ENCODE assay signal across 18 cellular contexts in genomic region chr21:16476056-16476850, GRCh38.
DNase-seq lines count a peak whose midpoint lies in the region; ATAC-seq and TF ChIP-seq lines count a peak whose summit lies in the region.
"Had no signal": no experiment of that assay in that cellular context is flagged by ENCODE, and none has a peak within 500 bp of the region (broad histone marks: within the 10 kb centered on the region; RNA-seq: fewer than 3 reads in every experiment).

No MANE protein-coding gene starts in this region.

- peak overlapping the region; percentile 37 for H3K4me2 ChIP-seq in skeletal muscle satellite cell (ENCODE audit: low read length)

- H3K9me3 Mint-ChIP-seq in natural killer cell treated with Interleukin-12 subunit alpha and Interleukin-12 subunit beta and Interleukin-15 and Interleukin-18, amount 100 ng/mL, for 72 hours = peaks cover 11% of the 10 kb centered on the region

- H3K4me3 Mint-ChIP-seq in natural killer cell treated with Interleukin-12 subunit alpha and Interleukin-12 subunit beta and Interleukin-15 and Interleukin-18, amount 100 ng/mL, for 72 hours = no peak overlapping the region
- H3K4me3 Mint-ChIP-seq: activated CD8-positive, alpha-beta memory T cell treated with anti-CD3 and anti-CD28 coated beads, Interleukin-2, amount 10 ng/mL, durations not matched to agents 7 days and 5 days; CD8-positive, alpha-beta T cell; IgD-negative memory B cell had no signal

- H3K36me3 ChIP-seq in skeletal muscle satellite cell (ENCODE audit: insufficient read depth, low read length) = no peaks in the 10 kb centered on the region
- no peaks in the 10 kb centered on the region for H3K36me3 ChIP-seq in WERI-Rb-1

- H3K9me3 ChIP-seq in skeletal muscle satellite cell (replicated peaks; ENCODE audit: low read length) (no peaks in the 10 kb centered on the region), WERI-Rb-1 (ENCODE audit: severe bottlenecking) (peaks cover 2% of the 10 kb centered on the region)
- H3K9me3 ChIP-seq: testis had no signal

- ATAC-seq in natural killer cell treated with Interleukin-12 subunit alpha and Interleukin-12 subunit beta and Interleukin-15 and Interleukin-18, amount 100 ng/mL, for 72 hours = no peak
- ATAC-seq: activated CD8-positive, alpha-beta memory T cell treated with anti-CD3 and anti-CD28 coated beads, Interleukin-2, amount 10 ng/mL, durations not matched to agents 7 days and 5 days; CD8-positive, alpha-beta T cell had no signal

- DNase-seq in NCI-H2029 (lab: John Stamatoyannopoulos, UW) (peak; percentile 56), astrocyte of the spinal cord (ENCODE audit: low read depth, low spot score) (peak; percentile 25), fibroblast of villous mesenchyme (ENCODE audit: low read depth) (peak; percentile 33), WERI-Rb-1 (no peak), HuH-7.5 (ENCODE audit: low spot score) (no peak)
- DNase-seq in natural killer cell treated with Interleukin-12 subunit alpha and Interleukin-12 subunit beta and Interleukin-15 and Interleukin-18, amount 100 ng/mL, for 72 hours (ENCODE audit: low spot score) = no peak
- DNase-seq: activated CD4-positive, alpha-beta T cell treated with anti-CD3 and anti-CD28 coated beads for 48 hours; activated CD8-positive, alpha-beta memory T cell treated with anti-CD3 and anti-CD28 coated beads, Interleukin-2, amount 10 ng/mL, durations not matched to agents 7 days and 5 days; CD8-positive, alpha-beta T cell; effector CD8-positive, alpha-beta T cell; kidney glomerular epithelial cell; midbrain; NCI-H1694 treated with DMSO at 0.1 percent for 48 hours; NCI-H446 treated with DMSO at 0.1 percent for 48 hours; RPMI8226; testis had no signal

- H3K4me3 ChIP-seq in astrocyte of the spinal cord (ENCODE audit: low read depth, low read length) = no peak overlapping the region
- H3K4me3 ChIP-seq in fibroblast of villous mesenchyme (ENCODE audit: low read depth, low read length) = no peak overlapping the region
- H3K4me3 ChIP-seq in skeletal muscle satellite cell (ENCODE audit: low read length) = no peak overlapping the region
- no peak overlapping the region for H3K4me3 ChIP-seq in WERI-Rb-1 (ENCODE audit: low read depth, low read length)
- H3K4me3 ChIP-seq: testis had no signal

- H3K27me3 ChIP-seq in skeletal muscle satellite cell (ENCODE audit: control insufficient read depth, insufficient read depth, low read length) (no peaks in the 10 kb centered on the region), WERI-Rb-1 (ENCODE audit: insufficient read depth, low read depth, severe bottlenecking) (peaks cover 5% of the 10 kb centered on the region)
- H3K27me3 ChIP-seq: testis had no signal

- H3K27me3 Mint-ChIP-seq in natural killer cell treated with Interleukin-12 subunit alpha and Interleukin-12 subunit beta and Interleukin-15 and Interleukin-18, amount 100 ng/mL, for 72 hours = no peaks in the 10 kb centered on the region
- H3K27me3 Mint-ChIP-seq: activated CD8-positive, alpha-beta memory T cell treated with anti-CD3 and anti-CD28 coated beads, Interleukin-2, amount 10 ng/mL, durations not matched to agents 7 days and 5 days; IgD-negative memory B cell had no signal

- H3K4me1 ChIP-seq in skeletal muscle satellite cell (ENCODE audit: control insufficient read depth, insufficient read depth, low read length) = peaks cover 8% of the 10 kb centered on the region

- H3K9ac ChIP-seq in skeletal muscle satellite cell (ENCODE audit: low read depth, low read length) = no peak overlapping the region

- H3K36me3 Mint-ChIP-seq in natural killer cell treated with Interleukin-12 subunit alpha and Interleukin-12 subunit beta and Interleukin-15 and Interleukin-18, amount 100 ng/mL, for 72 hours = peaks cover 11% of the 10 kb centered on the region
- H3K36me3 Mint-ChIP-seq: activated CD8-positive, alpha-beta memory T cell treated with anti-CD3 and anti-CD28 coated beads, Interleukin-2, amount 10 ng/mL, durations not matched to agents 7 days and 5 days; CD8-positive, alpha-beta T cell; IgD-negative memory B cell had no signal

- no peak for TF ChIP-seq CTCF in astrocyte of the spinal cord (IDR thresholded peaks at IDR 0.05; ENCODE audit: low read depth, low read length)
- no peak for TF ChIP-seq CTCF in fibroblast of villous mesenchyme (IDR thresholded peaks at IDR 0.05; ENCODE audit: insufficient read depth, low read depth, low read length)
- TF ChIP-seq CTCF in WERI-Rb-1 (IDR thresholded peaks at IDR 0.05; ENCODE audit: low read depth, low read length) = no peak

- H3K27ac Mint-ChIP-seq in natural killer cell treated with Interleukin-12 subunit alpha and Interleukin-12 subunit beta and Interleukin-15 and Interleukin-18, amount 100 ng/mL, for 72 hours = no peak overlapping the region
- H3K27ac Mint-ChIP-seq: activated CD8-positive, alpha-beta memory T cell treated with anti-CD3 and anti-CD28 coated beads, Interleukin-2, amount 10 ng/mL, durations not matched to agents 7 days and 5 days; CD8-positive, alpha-beta T cell; IgD-negative memory B cell had no signal

- no peaks in the 10 kb centered on the region for H3K4me1 Mint-ChIP-seq in natural killer cell treated with Interleukin-12 subunit alpha and Interleukin-12 subunit beta and Interleukin-15 and Interleukin-18, amount 100 ng/mL, for 72 hours (ENCODE audit: low read depth in 2 of 2)
- H3K4me1 Mint-ChIP-seq: activated CD8-positive, alpha-beta memory T cell treated with anti-CD3 and anti-CD28 coated beads, Interleukin-2, amount 10 ng/mL, durations not matched to agents 7 days and 5 days; IgD-negative memory B cell had no signal

- no peak overlapping the region for H3K27ac ChIP-seq in WERI-Rb-1

- in situ Hi-C loops in astrocyte of the spinal cord (cut with HindIII; ENCODE audit: low sequenced_read_pairs) = no loop called here

Comparison
In these comparisons a context has a peak if more than half of its experiments do, and no peak if none do; other contexts are left out.
1. DNase-seq: peak in NCI-H2029 (single experiment), astrocyte of the spinal cord (single experiment) and fibroblast of villous mesenchyme (single experiment); none in WERI-Rb-1 (single experiment), HuH-7.5 (single experiment) and natural killer cell treated with Interleukin-12 subunit alpha and Interleukin-12 subunit beta and Interleukin-15 and Interleukin-18, amount 100 ng/mL, for 72 hours (single experiment).